In genomic region chr17:69323806-69324205, GRCh38 we compare ENCODE assay signal across 17 cellular contexts.
"Had no signal": no experiment of that assay in that cellular context is flagged by ENCODE, and none has a peak within 500 bp of the region (broad histone marks: within the 10 kb centered on the region; RNA-seq: fewer than 3 reads in every experiment).

No MANE protein-coding gene starts in this region.

- H3K36me3 Mint-ChIP-seq: mesothelial cell of epicardium had no signal

- H3K27ac Mint-ChIP-seq: activated naive CD8-positive, alpha-beta T cell; activated T-cell treated with anti-CD3 and anti-CD28 coated beads, Interleukin-2, amount 50 U/mL, for 72 hours; effector memory CD8-positive, alpha-beta T cell; mesothelial cell of epicardium; stimulated activated memory B cell treated with anti-CD40 and anti-IgM and Interleukin-4, amounts not matched to agents 10 μg/mL and 1 μg/mL and 100 μg/mL, for 72 hours had no signal

- H3K27ac ChIP-seq: cardiac muscle cell, right lobe of liver, thoracic aorta, upper lobe of right lung, WERI-Rb-1 had no signal

- H3K9me3 ChIP-seq: right lobe of liver, thoracic aorta, upper lobe of right lung had no signal

- H3K9me3 Mint-ChIP-seq: activated T-cell treated with anti-CD3 and anti-CD28 coated beads, Interleukin-2, amount 50 U/mL, for 72 hours; effector memory CD8-positive, alpha-beta T cell; mesothelial cell of epicardium; stimulated activated memory B cell treated with anti-CD40 and anti-IgM and Interleukin-4, amounts not matched to agents 10 μg/mL and 1 μg/mL and 100 μg/mL, for 72 hours had no signal

- H3K27me3 ChIP-seq: right lobe of liver, upper lobe of right lung had no signal

- ATAC-seq: activated T-cell treated with anti-CD3 and anti-CD28 coated beads, Interleukin-2, amount 50 U/mL, for 72 hours; effector memory CD8-positive, alpha-beta T cell; right lobe of liver; stimulated activated memory B cell treated with anti-CD40 and anti-IgM and Interleukin-4, amounts not matched to agents 10 μg/mL and 1 μg/mL and 100 μg/mL, for 72 hours; upper lobe of right lung had no signal

- DNase-seq: activated CD4-positive, alpha-beta T cell treated with anti-CD3 and anti-CD28 coated beads for 1 hour; activated gamma-delta T cell treated with Interleukin-2 at 50 U/mL for 16 hours; activated T-cell treated with anti-CD3 and anti-CD28 coated beads, Interleukin-2, amount 50 U/mL, for 72 hours; effector memory CD8-positive, alpha-beta T cell; foreskin fibroblast; hypothalamus; right lobe of liver; small intestine; stimulated activated CD4-positive, alpha-beta T cell treated with anti-CD3 and anti-CD28 coated beads, Interleukin-4, amount 100 ng/mL, for 4 hours; T-helper 2 cell; upper lobe of right lung; WERI-Rb-1 had no signal

- H3K4me3 Mint-ChIP-seq: activated naive CD8-positive, alpha-beta T cell; effector memory CD8-positive, alpha-beta T cell; mesothelial cell of epicardium; stimulated activated memory B cell treated with anti-CD40 and anti-IgM and Interleukin-4, amounts not matched to agents 10 μg/mL and 1 μg/mL and 100 μg/mL, for 72 hours had no signal

- H3K27me3 Mint-ChIP-seq: activated naive CD8-positive, alpha-beta T cell; effector memory CD8-positive, alpha-beta T cell; stimulated activated memory B cell treated with anti-CD40 and anti-IgM and Interleukin-4, amounts not matched to agents 10 μg/mL and 1 μg/mL and 100 μg/mL, for 72 hours had no signal
